ENCODE assay signal across 8 cellular contexts in genomic region chr9:97012617-97013016, GRCh38. TPM values are rescaled to one million over a fixed set of nuclear protein-coding genes. Genes with fewer than 3 reads are reported as not detected.
DNase-seq lines count a peak whose midpoint lies in the region; ATAC-seq and TF ChIP-seq lines count a peak whose summit lies in the region.
"Not testable (repeated sequence)": the region's sequence is repeated elsewhere in the genome, so short reads cannot be mapped to it uniquely, and the experiment has no call there.

No MANE protein-coding gene starts in this region.

- not testable (repeated sequence) for H3K9me3 Mint-ChIP-seq in natural killer cell treated with Interleukin-12 subunit alpha and Interleukin-12 subunit beta and Interleukin-15 and Interleukin-18, amount 100 ng/mL, for 72 hours

- H3K36me3 Mint-ChIP-seq in natural killer cell treated with Interleukin-12 subunit alpha and Interleukin-12 subunit beta and Interleukin-15 and Interleukin-18, amount 100 ng/mL, for 72 hours: not testable (repeated sequence)

- peak; percentile 38 for DNase-seq in GM13977 (ENCODE audit: low spot score)
- DNase-seq in SK-MEL-5 (ENCODE audit: low read depth, low spot score): peak; percentile 38
- DNase-seq in astrocyte of the hippocampus (ENCODE audit: low read depth, low spot score): peak; percentile 14
- DNase-seq in Right ventricle myocardium superior; natural killer cell treated with Interleukin-12 subunit alpha and Interleukin-12 subunit beta and Interleukin-15 and Interleukin-18, amount 100 ng/mL, for 72 hours (ENCODE audit: low spot score); transverse colon: not testable (repeated sequence)

- TF ChIP-seq CTCF in GM13977 (IDR thresholded peaks at IDR 0.05; ENCODE audit: extremely low read depth, insufficient read depth, missing control alignments); transverse colon (IDR thresholded peaks at IDR 0.05): not testable (repeated sequence)

- H3K27ac Mint-ChIP-seq in natural killer cell treated with Interleukin-12 subunit alpha and Interleukin-12 subunit beta and Interleukin-15 and Interleukin-18, amount 100 ng/mL, for 72 hours: peak overlapping the region; percentile 75 to 77

- WGBS in transverse colon (ENCODE audit: low coverage in 1 of 2), 2 donors: 0% methylated on average over 1 to 15 of the region's 18 CpGs

- peak overlapping the region; percentile 78 to 92 (median 88) for H3K27ac ChIP-seq in transverse colon

- H3K4me3 ChIP-seq in transverse colon: peak overlapping the region; percentile 49 to 64 (median 63)

- H3K9me3 ChIP-seq in transverse colon: not testable (repeated sequence)

- peak; percentile 42 for TF ChIP-seq POLR2A in transverse colon (IDR thresholded peaks at IDR 0.05)

- TF ChIP-seq EP300 in transverse colon (IDR thresholded peaks at IDR 0.05; ENCODE audit: low read depth): not testable (repeated sequence)

- not testable (repeated sequence) for H3K27me3 Mint-ChIP-seq in natural killer cell treated with Interleukin-12 subunit alpha and Interleukin-12 subunit beta and Interleukin-15 and Interleukin-18, amount 100 ng/mL, for 72 hours

- H3K4me1 ChIP-seq in transverse colon: not testable (repeated sequence)

- H3K36me3 ChIP-seq in transverse colon: not testable (repeated sequence)

- ATAC-seq in GM21825 (IDR thresholded peaks at IDR 0.05; ENCODE audit: unreplicated experiment): peak; percentile 70
- ATAC-seq in HG03460 (IDR thresholded peaks at IDR 0.05; ENCODE audit: unreplicated experiment): peak; percentile 68
- ATAC-seq in Right ventricle myocardium superior (ENCODE audit: poor library complexity): peak; percentile 59
- ATAC-seq in natural killer cell treated with Interleukin-12 subunit alpha and Interleukin-12 subunit beta and Interleukin-15 and Interleukin-18, amount 100 ng/mL, for 72 hours: peak; percentile 75 to 77

- intact Hi-C loops in Right ventricle myocardium superior (cut with DNase I); transverse colon (cut with DNase I; ENCODE audit: low total_unique reads): not testable (repeated sequence)

- H3K4me1 Mint-ChIP-seq in natural killer cell treated with Interleukin-12 subunit alpha and Interleukin-12 subunit beta and Interleukin-15 and Interleukin-18, amount 100 ng/mL, for 72 hours (ENCODE audit: low read depth in 2 of 2): peaks cover 9 to 12% of the 10 kb centered on the region in 2 donors

- in situ Hi-C loops in GM13977 (cut with MboI; ENCODE audit: low pct_unique_long_range_greater_than_20kb, low sequenced_read_pairs, unreplicated experiment); SK-MEL-5 (cut with HindIII; ENCODE audit: low pct_unique_long_range_greater_than_20kb, low sequenced_read_pairs); transverse colon (cut with MboI; ENCODE audit: low pct_ligation_motif_present in 1 of 4, low pct_unique_long_range_greater_than_20kb in 1 of 4, low sequenced_read_pairs in 3 of 4): not testable (repeated sequence)

- H3K4me3 Mint-ChIP-seq in natural killer cell treated with Interleukin-12 subunit alpha and Interleukin-12 subunit beta and Interleukin-15 and Interleukin-18, amount 100 ng/mL, for 72 hours: peak overlapping the region; percentile 92

- H3K27me3 ChIP-seq in transverse colon: not testable (repeated sequence)

RNA-seq across cellular contexts. Expression of gene CTSV, which starts 26.3 kb away (rescaled TPM):
- 22.1 and 24.4 TPM in 2 replicates for total RNA-seq in SK-MEL-5 (2014; rRNA removed; shearing (Covaris generic))
- polyA plus RNA-seq in SK-MEL-5 (2015; cell fraction: cytosol; rRNA removed): 23.0 and 25.3 TPM in 2 replicates
- 10.5 and 11.3 TPM in 2 replicates for polyA plus RNA-seq in SK-MEL-5 (2015; cell fraction: nucleus; rRNA removed)
- total RNA-seq in Right ventricle myocardium superior (not detected), transverse colon (1 to 10 TPM in 2 of 4 donors, under 1 TPM in 1, not detected in 1; 0.37 to 6.3 (median 4.8) TPM)
- under 1 TPM in 1 of 2 donors, not detected in 1; 0.47 TPM for total RNA-seq in natural killer cell treated with Interleukin-12 subunit alpha and Interleukin-12 subunit beta and Interleukin-15 and Interleukin-18, amount 100 ng/mL, for 72 hours
